In the genomic region with DNA sequence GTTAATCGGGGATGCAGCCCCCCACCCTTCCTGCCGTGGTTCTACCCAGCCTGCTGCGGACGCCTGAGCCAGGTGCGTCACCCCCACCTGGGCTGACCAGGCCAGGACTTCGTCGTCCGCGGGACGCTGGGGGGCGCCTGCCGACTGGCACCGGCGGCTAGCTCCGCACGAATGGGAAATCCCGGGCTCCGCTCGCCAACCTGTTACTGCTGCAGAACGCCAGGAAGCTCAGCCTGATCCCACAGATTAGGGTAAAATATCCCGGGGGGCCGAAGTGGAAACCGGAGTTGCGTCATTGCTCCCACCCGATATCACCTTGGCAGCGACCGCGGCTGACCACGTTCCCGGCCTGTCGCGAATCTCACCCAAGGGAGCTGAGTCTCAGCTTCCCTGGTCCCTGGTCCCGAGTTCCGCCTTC, we compare ENCODE assay signal across 8 cellular contexts. TPM values are rescaled to one million over a fixed set of nuclear protein-coding genes. Genes with fewer than 3 reads are reported as not detected.
DNase-seq lines count a peak whose midpoint lies in the region; ATAC-seq and TF ChIP-seq lines count a peak whose summit lies in the region.

No MANE protein-coding gene starts in this region.

- peaks cover 15% of the 10 kb centered on the region for H3K27me3 Mint-ChIP-seq in memory B cell

- peaks cover 13% of the 10 kb centered on the region for H3K4me1 Mint-ChIP-seq in memory B cell

- H3K4me3 ChIP-seq in HFF-Myc (replicated peaks; ENCODE audit: low read depth, low read length) (peak overlapping the region; percentile 55), colonic mucosa (peak overlapping the region; percentile 62), upper lobe of left lung (peak overlapping the region; percentile 36 to 66 (median 50))

- no peak overlapping the region for H3K27ac Mint-ChIP-seq in memory B cell

- intact Hi-C loops in colonic mucosa (cut with DNase I) = loop anchor here (2.0 kb wide), 1 partner anchor 43 kb away; no protein-coding TSS in a partner anchor

- H3K9me3 Mint-ChIP-seq in memory B cell = no peaks in the 10 kb centered on the region

- no peak for TF ChIP-seq POLR2A in upper lobe of left lung (IDR thresholded peaks at IDR 0.05)

- DNase-seq in NCI-H2171 (lab: John Stamatoyannopoulos, UW) = peak; percentile 12
- DNase-seq in NCI-H2171 treated with DMSO at 0.1 percent for 48 hours (lab: John Stamatoyannopoulos, UW) = no peak
- DNase-seq in HFF-Myc (ENCODE audit: extremely low read depth, low read depth) = no peak
- peak; percentile 86 for DNase-seq in NCI-H69 (lab: John Stamatoyannopoulos, UW)
- peak; percentile 83 for DNase-seq in colonic mucosa
- DNase-seq in memory B cell (ENCODE audit: low spot score in 2 of 2) = no peak
- peak; percentile 82 to 91 for DNase-seq in upper lobe of left lung
- no peak for DNase-seq in SIG-M5 treated with dmso at 0.1 percent for 504 hours (lab: John Stamatoyannopoulos, UW; ENCODE audit: unreplicated experiment)

- 1 to 23% methylated on average over 10 to 27 of the region's 34 CpGs for WGBS in upper lobe of left lung, 2 donors

- peak; percentile 17 for ATAC-seq in memory B cell (ENCODE audit: low read depth)
- ATAC-seq in upper lobe of left lung (ENCODE audit: low FRiP score in 2 of 2) = peak; percentile 28 to 52

- H3K4me3 Mint-ChIP-seq in memory B cell = peak overlapping the region; percentile 79

- peak overlapping the region; percentile 71 to 87 for H3K9ac ChIP-seq in colonic mucosa (ENCODE audit: low read depth in 2 of 2, low read length in 2 of 2)

- no peaks in the 10 kb centered on the region for H3K27me3 ChIP-seq in colonic mucosa
- H3K27me3 ChIP-seq in upper lobe of left lung = no peaks in the 10 kb centered on the region

- H3K27ac ChIP-seq in colonic mucosa (peak overlapping the region; percentile 88), upper lobe of left lung (peak overlapping the region; percentile 67 to 85 (median 84))

- H3K36me3 ChIP-seq in colonic mucosa (no peaks in the 10 kb centered on the region), upper lobe of left lung (no peaks in the 10 kb centered on the region)

- no peak for TF ChIP-seq EP300 in upper lobe of left lung (IDR thresholded peaks at IDR 0.05)

- H3K4me1 ChIP-seq in colonic mucosa (peaks cover 10% of the 10 kb centered on the region), upper lobe of left lung (peaks cover 27 to 55% (median 48%) of the 10 kb centered on the region in 4 donors)

- H3K36me3 Mint-ChIP-seq in memory B cell = no peaks in the 10 kb centered on the region

- no peaks in the 10 kb centered on the region for H3K9me3 ChIP-seq in colonic mucosa
- H3K9me3 ChIP-seq in upper lobe of left lung = no peaks in the 10 kb centered on the region

- TF ChIP-seq CTCF in HFF-Myc (IDR thresholded peaks at IDR 0.05; ENCODE audit: low read depth, low read length, missing control alignments) (peak; percentile 43), colonic mucosa (IDR thresholded peaks at IDR 0.05) (no peak), upper lobe of left lung (IDR thresholded peaks at IDR 0.05) (peak in 4 of 6 experiments; percentile 26 to 57 (median 45))

RNA-seq across cellular contexts. Expression of gene VDR, which starts 0.5 kb away (rescaled TPM):
- 100 to 1,000 TPM; 124 to 140 TPM for total RNA-seq in colonic mucosa
- total RNA-seq in upper lobe of left lung = 10 to 100 TPM; 23.0 to 41.1 (median 27.5) TPM

RNA-seq across cellular contexts. Expression of gene TMEM106C, which starts 58.1 kb away (rescaled TPM):
- total RNA-seq in colonic mucosa = 100 to 1,000 TPM; 187 to 258 TPM
- 10 to 100 TPM; 32.8 to 90.6 (median 38.5) TPM for total RNA-seq in upper lobe of left lung

Comparison
In these comparisons a context has a peak if more than half of its experiments do, and no peak if none do; other contexts are left out.
1. DNase-seq: peak in NCI-H2171 (single experiment), NCI-H69 (single experiment), colonic mucosa (single experiment) and upper lobe of left lung (2 of 2); none in NCI-H2171 treated with DMSO at 0.1 percent for 48 hours (single experiment), HFF-Myc (single experiment), memory B cell (0 of 2) and SIG-M5 treated with dmso at 0.1 percent for 504 hours (single experiment).
2. Peak in every context shown above with its lines, with median percentiles within 50 percentile points of each other: H3K4me3 ChIP-seq.